26 cellular contexts compared by ENCODE assay signal in genomic region chr2:76546207-76546606, GRCh38.
"Had no signal": no experiment of that assay in that cellular context is flagged by ENCODE, and none has a peak within 500 bp of the region (broad histone marks: within the 10 kb centered on the region; RNA-seq: fewer than 3 reads in every experiment).

No MANE protein-coding gene starts in this region.

- H3K27ac Mint-ChIP-seq: dendritic cell treated with granulocyte-macrophage colony-stimulating factor and Interleukin-4, amounts not matched to agents 40 ng/mL and 50 ng/mL, for 4 days; effector memory CD8-positive, alpha-beta T cell; endodermal cell had no signal

- H3K9me3 Mint-ChIP-seq: dendritic cell treated with granulocyte-macrophage colony-stimulating factor and Interleukin-4, amounts not matched to agents 40 ng/mL and 50 ng/mL, for 4 days; endodermal cell had no signal

- H3K27me3 Mint-ChIP-seq: dendritic cell treated with granulocyte-macrophage colony-stimulating factor and Interleukin-4, amounts not matched to agents 40 ng/mL and 50 ng/mL, for 4 days; effector memory CD8-positive, alpha-beta T cell had no signal

- H3K4me3 Mint-ChIP-seq: dendritic cell treated with granulocyte-macrophage colony-stimulating factor and Interleukin-4, amounts not matched to agents 40 ng/mL and 50 ng/mL, for 4 days; effector memory CD8-positive, alpha-beta T cell; endodermal cell had no signal

- FAIRE-seq: colon, endometrium, endothelial cell of umbilical vein, frontal cortex had no signal

- H3K4me1 Mint-ChIP-seq: endodermal cell had no signal

- ATAC-seq: effector memory CD8-positive, alpha-beta T cell; esophagus mucosa; foreskin keratinocyte; gastrocnemius medialis; gastroesophageal sphincter; heart left ventricle; heart right ventricle had no signal

- DNase-seq: colonic mucosa; cortex of kidney; dermis blood vessel endothelial cell; dorsolateral prefrontal cortex; effector CD4-positive, alpha-beta T cell; effector CD8-positive, alpha-beta T cell; effector memory CD4-positive, alpha-beta T cell; effector memory CD8-positive, alpha-beta T cell; endodermal cell; erythroblast; esophagus squamous epithelium; foreskin fibroblast; foreskin keratinocyte; foreskin melanocyte; gastrocnemius medialis; glutamatergic neuron; head of caudate nucleus; heart left ventricle; heart right ventricle had no signal
